11 cellular contexts compared by ENCODE assay signal in the genomic region with DNA sequence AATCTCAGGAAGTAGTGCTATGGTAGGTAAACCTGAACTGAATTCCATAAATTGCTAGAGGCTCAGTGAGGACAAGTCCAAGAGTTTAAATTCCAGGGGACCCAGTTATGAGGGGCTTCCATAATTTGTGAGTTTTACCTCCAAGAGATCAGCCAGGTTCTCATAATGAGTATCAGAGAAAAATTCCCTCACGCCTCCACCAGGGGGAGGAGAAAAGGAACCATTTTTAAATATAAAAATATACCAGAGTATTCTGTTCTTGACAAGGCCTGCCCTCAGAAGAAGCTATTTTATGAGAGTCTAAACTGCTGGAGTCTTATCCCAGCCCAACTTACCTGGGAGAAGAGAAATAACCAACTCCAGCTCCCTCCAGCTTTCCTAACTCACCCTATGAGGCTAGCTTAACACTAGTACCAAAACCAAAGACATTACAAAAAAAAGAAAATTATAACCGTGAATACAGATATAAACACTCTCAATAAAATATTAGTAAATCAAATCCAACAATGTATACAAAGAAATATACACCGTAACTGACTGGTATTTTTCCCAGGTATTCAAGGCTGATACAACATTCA.
DNase-seq lines count a peak whose midpoint lies in the region; ATAC-seq and TF ChIP-seq lines count a peak whose summit lies in the region.
"Had no signal": no experiment of that assay in that cellular context is flagged by ENCODE, and none has a peak within 500 bp of the region (broad histone marks: within the 10 kb centered on the region; RNA-seq: fewer than 3 reads in every experiment).

No MANE protein-coding gene starts in this region.

- H3K4me3 ChIP-seq in AG10803 (ENCODE audit: low read length) (no peak overlapping the region), fibroblast of the aortic adventitia (ENCODE audit: low read depth, low read length) (no peak overlapping the region), lower leg skin (ENCODE audit: low read depth, poor library complexity, severe bottlenecking) (no peak overlapping the region)

- ATAC-seq in GM19035 (IDR thresholded peaks at IDR 0.05; ENCODE audit: unreplicated experiment): peak; percentile 53
- ATAC-seq: esophagus mucosa; stimulated activated naive B cell treated with anti-CD40 and anti-IgM and Interleukin-4, amounts not matched to agents 10 μg/mL and 1 μg/mL and 100 μg/mL, for 72 hours had no signal

- DNase-seq in AG10803 (ENCODE audit: low read depth): no peak
- DNase-seq in OCI-M1 (lab: John Stamatoyannopoulos, UW): peak; percentile 69
- peak; percentile 12 for DNase-seq in fibroblast of the aortic adventitia (ENCODE audit: low read depth)
- no peak for DNase-seq in mucosa of gallbladder (ENCODE audit: low spot score)
- no peak for DNase-seq in NCI-H1436 (lab: John Stamatoyannopoulos, UW)
- DNase-seq in lower leg skin (ENCODE audit: low spot score in 2 of 2): no peak
- no peak for DNase-seq in dedifferentiated amniotic fluid mesenchymal stem cell (ENCODE audit: extremely low spot score)
- DNase-seq: occipital lobe; stimulated activated naive B cell treated with anti-CD40 and anti-IgM and Interleukin-4, amounts not matched to agents 10 μg/mL and 1 μg/mL and 100 μg/mL, for 72 hours had no signal

- no peak for TF ChIP-seq POLR2A in lower leg skin (IDR thresholded peaks at IDR 0.05)

- TF ChIP-seq CTCF in AG10803 (conservative IDR thresholded peaks at IDR 0.05; ENCODE audit: low read length): peak; percentile 52
- peak; percentile 46 for TF ChIP-seq CTCF in fibroblast of the aortic adventitia (IDR thresholded peaks at IDR 0.05; ENCODE audit: insufficient read depth, low read length)
- no peak for TF ChIP-seq CTCF in lower leg skin (IDR thresholded peaks at IDR 0.05)

- intact Hi-C loops in lower leg skin (cut with DNase I; ENCODE audit: low total_unique reads): no loop called here

- 93 to 94% methylated on average over 3 of the region's 3 CpGs for WGBS in lower leg skin, 2 donors

Comparison
In these comparisons a context has a peak if more than half of its experiments do, and no peak if none do; other contexts are left out.
1. DNase-seq: peak in OCI-M1 (single experiment) and fibroblast of the aortic adventitia (single experiment); none in AG10803 (single experiment), mucosa of gallbladder (single experiment), NCI-H1436 (single experiment), lower leg skin (0 of 2) and dedifferentiated amniotic fluid mesenchymal stem cell (single experiment).
2. CTCF ChIP-seq: peak in AG10803 (single experiment) and fibroblast of the aortic adventitia (single experiment); none in lower leg skin (0 of 3).